In genomic region chr12:32755051-32755653, GRCh38 we compare ENCODE assay signal across 8 cellular contexts. TPM values are rescaled to one million over a fixed set of nuclear protein-coding genes. Genes with fewer than 3 reads are reported as not detected.
DNase-seq lines count a peak whose midpoint lies in the region; ATAC-seq and TF ChIP-seq lines count a peak whose summit lies in the region.

No MANE protein-coding gene starts in this region.

- H3K79me2 ChIP-seq in OCI-LY3 (ENCODE audit: low read length) = peaks cover 35% of the 10 kb centered on the region

- peak; percentile 75 for ATAC-seq in GM21367 (IDR thresholded peaks at IDR 0.05; ENCODE audit: unreplicated experiment)
- ATAC-seq in activated T-cell treated with anti-CD3 and anti-CD28 coated beads, Interleukin-2, amount 50 U/mL, for 4 hours = peak; percentile 70 to 74
- peak; percentile 68 to 72 for ATAC-seq in naive thymus-derived CD8-positive, alpha-beta T cell
- peak; percentile 73 to 74 for ATAC-seq in stimulated activated naive B cell treated with anti-CD40 and anti-IgM and Interleukin-4, amounts not matched to agents 10 μg/mL and 1 μg/mL and 100 μg/mL, for 72 hours (replicated peaks)

- DNase-seq in Caki2 (ENCODE audit: low read depth) (peak; percentile 78), HT-29 (ENCODE audit: low spot score) (peak; percentile 91), fibroblast of gingiva (ENCODE audit: low read depth) (peak; percentile 62)
- peak; percentile 50 for DNase-seq in activated T-cell treated with anti-CD3 and anti-CD28 coated beads, Interleukin-2, amount 50 U/mL, for 4 hours
- peak; percentile 37 to 80 (median 66) for DNase-seq in naive thymus-derived CD8-positive, alpha-beta T cell
- DNase-seq in stimulated activated naive B cell treated with anti-CD40 and anti-IgM and Interleukin-4, amounts not matched to agents 10 μg/mL and 1 μg/mL and 100 μg/mL, for 72 hours = peak; percentile 79

- H3K27me3 ChIP-seq in OCI-LY3 (ENCODE audit: low read depth, low read length) = peaks cover 4% of the 10 kb centered on the region; the same call in 1 of the 2 replicates

- H3K27me3 Mint-ChIP-seq in activated T-cell treated with anti-CD3 and anti-CD28 coated beads, Interleukin-2, amount 50 U/mL, for 4 hours (ENCODE audit: low read depth) = no peaks in the 10 kb centered on the region
- H3K27me3 Mint-ChIP-seq in naive thymus-derived CD8-positive, alpha-beta T cell = no peaks in the 10 kb centered on the region
- no peaks in the 10 kb centered on the region for H3K27me3 Mint-ChIP-seq in stimulated activated naive B cell treated with anti-CD40 and anti-IgM and Interleukin-4, amounts not matched to agents 10 μg/mL and 1 μg/mL and 100 μg/mL, for 72 hours

- H3K27ac ChIP-seq in OCI-LY3 (ENCODE audit: low read length) = peak overlapping the region; percentile 72

- no peaks in the 10 kb centered on the region for H4K20me1 ChIP-seq in OCI-LY3 (ENCODE audit: insufficient read depth, low read length)

- in situ Hi-C loops in Caki2 (cut with HindIII; ENCODE audit: low pct_unique_long_range_greater_than_20kb, low sequenced_read_pairs) = no loop called here

- TF ChIP-seq CTCF in OCI-LY3 (IDR thresholded peaks at IDR 0.05; ENCODE audit: low read depth, low read length) = peak; percentile 80

- H3K4me3 ChIP-seq in OCI-LY3 (ENCODE audit: low read length) = peak overlapping the region; percentile 93

- H3K9me3 Mint-ChIP-seq in activated T-cell treated with anti-CD3 and anti-CD28 coated beads, Interleukin-2, amount 50 U/mL, for 4 hours = no peaks in the 10 kb centered on the region
- no peaks in the 10 kb centered on the region for H3K9me3 Mint-ChIP-seq in naive thymus-derived CD8-positive, alpha-beta T cell
- no peaks in the 10 kb centered on the region for H3K9me3 Mint-ChIP-seq in stimulated activated naive B cell treated with anti-CD40 and anti-IgM and Interleukin-4, amounts not matched to agents 10 μg/mL and 1 μg/mL and 100 μg/mL, for 72 hours

- peak overlapping the region; percentile 85 to 98 (median 92) for H3K27ac Mint-ChIP-seq in naive thymus-derived CD8-positive, alpha-beta T cell
- H3K27ac Mint-ChIP-seq in stimulated activated naive B cell treated with anti-CD40 and anti-IgM and Interleukin-4, amounts not matched to agents 10 μg/mL and 1 μg/mL and 100 μg/mL, for 72 hours = peak overlapping the region; percentile 96

- peak overlapping the region; percentile 95 for H3K4me2 ChIP-seq in OCI-LY3 (ENCODE audit: low read length)

- peaks cover 9% of the 10 kb centered on the region for H3K4me1 ChIP-seq in OCI-LY3 (ENCODE audit: low read length)

- H3K4me1 Mint-ChIP-seq in activated T-cell treated with anti-CD3 and anti-CD28 coated beads, Interleukin-2, amount 50 U/mL, for 4 hours (ENCODE audit: low read depth) = peaks cover 16% of the 10 kb centered on the region
- H3K4me1 Mint-ChIP-seq in naive thymus-derived CD8-positive, alpha-beta T cell = peaks cover 5 to 26% (median 23%) of the 10 kb centered on the region in 4 donors
- peaks cover 3 to 17% of the 10 kb centered on the region in 2 donors for H3K4me1 Mint-ChIP-seq in stimulated activated naive B cell treated with anti-CD40 and anti-IgM and Interleukin-4, amounts not matched to agents 10 μg/mL and 1 μg/mL and 100 μg/mL, for 72 hours

- H3K4me3 Mint-ChIP-seq in activated T-cell treated with anti-CD3 and anti-CD28 coated beads, Interleukin-2, amount 50 U/mL, for 4 hours = peak overlapping the region; percentile 94
- H3K4me3 Mint-ChIP-seq in naive thymus-derived CD8-positive, alpha-beta T cell = peak overlapping the region; percentile 86 to 96 (median 92)
- peak overlapping the region; percentile 88 to 92 for H3K4me3 Mint-ChIP-seq in stimulated activated naive B cell treated with anti-CD40 and anti-IgM and Interleukin-4, amounts not matched to agents 10 μg/mL and 1 μg/mL and 100 μg/mL, for 72 hours

- peaks cover 31% of the 10 kb centered on the region for H3K36me3 ChIP-seq in OCI-LY3 (replicated peaks; ENCODE audit: low read depth, low read length)

- H3K9me3 ChIP-seq in OCI-LY3 (ENCODE audit: insufficient read depth, low read length) = no peaks in the 10 kb centered on the region

- POLR2A ChIA-PET in naive thymus-derived CD8-positive, alpha-beta T cell (lab: Charles Lee) = interaction anchor here (0.6 to 3.6 kb wide), 6 partner anchors 76 to 1271 kb away, joined by 3 to 72 read pairs (median 5); partner anchors contain the start of genes ALG10, DNM1L and ETFBKMT

- H2AFZ ChIP-seq in OCI-LY3 (ENCODE audit: low read depth, low read length) = peak overlapping the region; percentile 90

- peaks cover 21% of the 10 kb centered on the region for H3K36me3 Mint-ChIP-seq in activated T-cell treated with anti-CD3 and anti-CD28 coated beads, Interleukin-2, amount 50 U/mL, for 4 hours (ENCODE audit: insufficient read depth)
- peaks cover 0 to 36% (median 2%) of the 10 kb centered on the region in 3 donors for H3K36me3 Mint-ChIP-seq in naive thymus-derived CD8-positive, alpha-beta T cell
- H3K36me3 Mint-ChIP-seq in stimulated activated naive B cell treated with anti-CD40 and anti-IgM and Interleukin-4, amounts not matched to agents 10 μg/mL and 1 μg/mL and 100 μg/mL, for 72 hours = peaks cover 2 to 4% of the 10 kb centered on the region in 2 donors

- H3K9ac ChIP-seq in OCI-LY3 (ENCODE audit: low read length) = peak overlapping the region; percentile 99

RNA-seq across cellular contexts. Expression of gene YARS2, which starts 0.5 kb away (rescaled TPM):
- 56.0 and 69.7 TPM in 2 replicates for total RNA-seq in Caki2 (2014; rRNA removed; shearing (Covaris generic); ENCODE audit: low replicate concordance)
- 45.9 and 50.0 TPM in 2 replicates for total RNA-seq in HT-29 (2014; rRNA removed; shearing (Covaris generic))
- 10 to 100 TPM; 27.5 to 33.6 (median 30.2) TPM for total RNA-seq in activated T-cell treated with anti-CD3 and anti-CD28 coated beads, Interleukin-2, amount 50 U/mL, for 4 hours
- total RNA-seq in naive thymus-derived CD8-positive, alpha-beta T cell = 10 to 100 TPM; 18.5 to 19.2 TPM
- polyA plus RNA-seq in naive thymus-derived CD8-positive, alpha-beta T cell = 10 to 100 TPM; 12.4 to 15.3 (median 14.5) TPM

Comparison
In these comparisons a context has a peak if more than half of its experiments do, and no peak if none do; other contexts are left out.
1. Peak in every context shown above with its lines: DNase-seq, ATAC-seq, H3K4me3 ChIP-seq and H3K27ac ChIP-seq.